In genomic region chr4:105140684-105141490, GRCh38 we compare ENCODE assay signal across 8 cellular contexts. TPM values are rescaled to one million over a fixed set of nuclear protein-coding genes. Genes with fewer than 3 reads are reported as not detected.
DNase-seq lines count a peak whose midpoint lies in the region; ATAC-seq and TF ChIP-seq lines count a peak whose summit lies in the region.

No MANE protein-coding gene starts in this region.

- intact Hi-C loops in activated CD8-positive, alpha-beta T cell treated with anti-CD3 and anti-CD28 coated beads for 36 hours (cut with micrococcal nuclease) = loop anchor here (10.0 kb wide), 1 partner anchor 206 kb away; no protein-coding TSS in a partner anchor
- intact Hi-C loops in prostate gland (cut with DNase I) = loop anchor here (1.0 to 10.0 kb wide), 2 partner anchors 330 to 564 kb away; partner anchors contain the start of genes GSTCD and INTS12

- H3K36me3 ChIP-seq in prostate gland = no peaks in the 10 kb centered on the region

- H3K27me3 ChIP-seq in foreskin keratinocyte = no peaks in the 10 kb centered on the region
- H3K27me3 ChIP-seq in prostate gland (replicated peaks; ENCODE audit: insufficient read depth) = no peaks in the 10 kb centered on the region

- no peak overlapping the region for H3K4me3 Mint-ChIP-seq in activated CD8-positive, alpha-beta T cell treated with anti-CD3 and anti-CD28 coated beads for 36 hours

- DNase-seq in GM10248 (ENCODE audit: extremely low spot score) (no peak), foreskin keratinocyte (peak in 1 of 2 donors; percentile 46), prostate gland (ENCODE audit: low spot score) (no peak), GF-D8 (lab: John Stamatoyannopoulos, UW) (no peak), NCI-H187 treated with DMSO at 0.1 percent for 48 hours (lab: John Stamatoyannopoulos, UW) (no peak)
- peak; percentile 55 for DNase-seq in activated CD8-positive, alpha-beta T cell treated with anti-CD3 and anti-CD28 coated beads for 36 hours

- no peak overlapping the region for H3K27ac Mint-ChIP-seq in activated CD8-positive, alpha-beta T cell treated with anti-CD3 and anti-CD28 coated beads for 36 hours

- H3K4me1 ChIP-seq in foreskin keratinocyte = peaks cover 21% of the 10 kb centered on the region
- no peaks in the 10 kb centered on the region for H3K4me1 ChIP-seq in prostate gland (replicated peaks)

- POLR2A ChIA-PET in GM10248 (lab: Yijun Ruan, JAX) = no interaction called here
- POLR2A ChIA-PET in activated CD8-positive, alpha-beta T cell treated with anti-CD3 and anti-CD28 coated beads for 36 hours (lab: Charles Lee) = interaction anchor here (0.7 to 1.0 kb wide), 2 partner anchors 165 to 333 kb away, joined by 3 read pairs; partner anchors contain the start of gene PPA2

- peaks cover 5% of the 10 kb centered on the region for H3K27me3 Mint-ChIP-seq in activated CD8-positive, alpha-beta T cell treated with anti-CD3 and anti-CD28 coated beads for 36 hours

- CTCF ChIA-PET in GM10248 (lab: Yijun Ruan, JAX) = interaction anchor here (0.8 to 2.5 kb wide), 18 partner anchors 9 to 571 kb away, joined by 3 to 14 read pairs (median 4); partner anchors contain the start of gene PPA2
- CTCF ChIA-PET in activated CD8-positive, alpha-beta T cell treated with anti-CD3 and anti-CD28 coated beads for 36 hours (lab: Charles Lee) = interaction anchor here (0.6 to 2.5 kb wide), 11 partner anchors 10 to 335 kb away, joined by 3 to 16 read pairs (median 3); partner anchors contain the start of gene PPA2

- no peak overlapping the region for H3K4me3 ChIP-seq in prostate gland

- H3K9me3 Mint-ChIP-seq in activated CD8-positive, alpha-beta T cell treated with anti-CD3 and anti-CD28 coated beads for 36 hours = no peaks in the 10 kb centered on the region

- ATAC-seq in HG03342 (IDR thresholded peaks at IDR 0.05; ENCODE audit: unreplicated experiment) (peak; percentile 37), foreskin keratinocyte (peak; percentile 73), HG03196 (IDR thresholded peaks at IDR 0.05; ENCODE audit: unreplicated experiment) (no peak)
- ATAC-seq in activated CD8-positive, alpha-beta T cell treated with anti-CD3 and anti-CD28 coated beads for 36 hours = no peak

- TF ChIP-seq CTCF in GM10248 (IDR thresholded peaks at IDR 0.05; ENCODE audit: control extremely low read depth, extremely low read depth, low read depth, missing control alignments) = peak; percentile 58
- TF ChIP-seq CTCF in activated CD8-positive, alpha-beta T cell treated with anti-CD3 and anti-CD28 coated beads for 36 hours (IDR thresholded peaks at IDR 0.05) = peak; percentile 79
- peak; percentile 71 for TF ChIP-seq CTCF in foreskin keratinocyte (conservative IDR thresholded peaks at IDR 0.05)
- TF ChIP-seq CTCF in prostate gland (IDR thresholded peaks at IDR 0.05) = peak in 3 of 4 experiments; percentile 32 to 56 (median 37)

- H3K27ac ChIP-seq in foreskin keratinocyte = no peak overlapping the region
- no peak overlapping the region for H3K27ac ChIP-seq in prostate gland

- no peaks in the 10 kb centered on the region for H3K36me3 Mint-ChIP-seq in activated CD8-positive, alpha-beta T cell treated with anti-CD3 and anti-CD28 coated beads for 36 hours (ENCODE audit: low read depth)

- H3K9me3 ChIP-seq in prostate gland = no peaks in the 10 kb centered on the region

- H3K4me1 Mint-ChIP-seq in activated CD8-positive, alpha-beta T cell treated with anti-CD3 and anti-CD28 coated beads for 36 hours (ENCODE audit: low read depth) = peaks cover 26% of the 10 kb centered on the region

- no peak for TF ChIP-seq POLR2A in prostate gland (IDR thresholded peaks at IDR 0.05)

- WGBS in prostate gland = 51% methylated on average over 7 of the region's 7 CpGs

RNA-seq across cellular contexts. Expression of gene TET2, which starts 5.8 kb away (rescaled TPM):
- 10 to 100 TPM; 31.3 to 36.0 TPM for total RNA-seq in activated CD8-positive, alpha-beta T cell treated with anti-CD3 and anti-CD28 coated beads for 36 hours
- 11.9 and 13.2 TPM in 2 replicates for total RNA-seq in foreskin keratinocyte
- 1.2 TPM in 2 replicates for polyA plus RNA-seq in foreskin keratinocyte
- total RNA-seq in prostate gland = 10 to 100 TPM; 19.8 to 20.6 TPM

Comparison
In these comparisons a context has a peak if more than half of its experiments do, and no peak if none do; other contexts are left out.
1. ATAC-seq: peak in HG03342 (single experiment) and foreskin keratinocyte (single experiment); none in activated CD8-positive, alpha-beta T cell treated with anti-CD3 and anti-CD28 coated beads for 36 hours (single experiment) and HG03196 (single experiment).
2. Peak in every context shown above with its lines, with median percentiles within 50 percentile points of each other: CTCF ChIP-seq.